Comparison of ENCODE assay signal across 8 cellular contexts in genomic region chr1:27102707-27103468, GRCh38. TPM values are rescaled to one million over a fixed set of nuclear protein-coding genes. Genes with fewer than 3 reads are reported as not detected.
DNase-seq lines count a peak whose midpoint lies in the region; ATAC-seq, FAIRE-seq and TF ChIP-seq lines count a peak whose summit lies in the region.

No MANE protein-coding gene starts in this region.

- no peak for TF ChIP-seq EP300 in HepG2 (IDR thresholded peaks at IDR 0.05; ENCODE audit: low read depth in 2 of 2, low read length in 2 of 2)
- no peak for TF ChIP-seq EP300 in HepG2 (CRISPR knock-in tag; IDR thresholded peaks at IDR 0.05; ENCODE audit: borderline replicate concordance)

- intact Hi-C loops in HepG2 (cut with micrococcal nuclease; ENCODE audit: unreplicated experiment): loop anchor here (1.0 to 5.0 kb wide), 3 partner anchors 94 to 181 kb away; no protein-coding TSS in a partner anchor

- H3K4me3 ChIP-seq in HepG2 (replicated peaks in 1 of 3; ENCODE audit: insufficient read depth in 1 of 3, low read depth in 2 of 3, low read length in 3 of 3): no peak overlapping the region

- BruUV-seq in HepG2 (replicated peaks; lab: Mats Ljungman, UMichigan): no TSS peak

- H3K9me3 ChIP-seq in HepG2 (ENCODE audit: low read length): no peaks in the 10 kb centered on the region

- H3K27me3 ChIP-seq in HepG2 (ENCODE audit: control insufficient read depth in 1 of 2, insufficient read depth in 2 of 2, low read length in 2 of 2): no peaks in the 10 kb centered on the region; a peak in 1 of 5 replicates

- H3K4me1 ChIP-seq in HepG2 (ENCODE audit: insufficient read depth, low read length): peaks cover 25% of the 10 kb centered on the region

- no peak overlapping the region for H3K9ac ChIP-seq in HepG2 (ENCODE audit: insufficient read depth, low read depth, low read length)

- H3K4me2 ChIP-seq in HepG2 (ENCODE audit: low read depth, low read length): no peak overlapping the region

- POLR2A ChIA-PET in HepG2 (lab: Yijun Ruan, JAX): interaction anchor here (0.7 kb wide), 1 partner anchor 188 kb away, joined by 3 read pairs; no protein-coding TSS in a partner anchor

- CTCF ChIA-PET in HepG2 (lab: Yijun Ruan, JAX; ENCODE audit: low intra/inter-chr PET ratio, low total read pairs): interaction anchor here (1.4 to 2.1 kb wide), 3 partner anchors 59 to 182 kb away, joined by 4 to 25 read pairs (median 5); no protein-coding TSS in a partner anchor

- peak; percentile 95 for TF ChIP-seq RAD21 in HepG2 (CRISPR knock-in tag; IDR thresholded peaks at IDR 0.05)

- TF ChIP-seq CTCF in HepG2 (CRISPR knock-in tag; IDR thresholded peaks at IDR 0.05): peak; percentile 98

- WGBS in HepG2 (ENCODE audit: low lambda C conversion rate): 88% methylated on average over 6 of the region's 15 CpGs

- TF ChIP-seq POLR2A in HepG2 (IDR thresholded peaks at IDR 0.05; ENCODE audit: insufficient read depth in 1 of 2, low read depth in 2 of 2, low read length in 2 of 2): no peak

- H3K27ac ChIP-seq in HepG2 (ENCODE audit: extremely low read length, insufficient read depth, low read length): no peak overlapping the region

- no peaks in the 10 kb centered on the region for H4K20me1 ChIP-seq in HepG2 (ENCODE audit: insufficient read depth, low read length)

- no peak for FAIRE-seq in HepG2 (lab: Jason Lieb, UNC)

- no peak overlapping the region for H2AFZ ChIP-seq in HepG2 (ENCODE audit: low read length)

- H3K79me2 ChIP-seq in HepG2 (ENCODE audit: insufficient read depth, low read length): no peaks in the 10 kb centered on the region

- DNase-seq in NCI-H524 (lab: John Stamatoyannopoulos, UW) (peak; percentile 19 to 69), NCI-H524 treated with DMSO at 0.1 percent for 48 hours (lab: John Stamatoyannopoulos, UW) (no peak), NCI-H1694 treated with DMSO at 0.1 percent for 48 hours (lab: John Stamatoyannopoulos, UW) (peak; percentile 7), HepG2 (ENCODE audit: low spot score) (peak; percentile 39)
- DNase-seq in activated CD4-positive, alpha-beta T cell treated with anti-CD3 and anti-CD28 coated beads for 24 hours (ENCODE audit: low read depth in 2 of 2): peak; percentile 75 to 81
- peak; percentile 64 for DNase-seq in central memory CD4-positive, alpha-beta T cell
- DNase-seq in stimulated activated CD4-positive, alpha-beta T cell treated with anti-CD3 and anti-CD28 coated beads, TNF-alpha, amount 100 ng/mL, for 48 hours (ENCODE audit: low read depth in 3 of 3): peak; percentile 57 to 72 (median 71)

- ATAC-seq in HepG2 (peak; percentile 76), HG03175 (IDR thresholded peaks at IDR 0.05; ENCODE audit: unreplicated experiment) (no peak)

- 0 out of 5 replicates have a peak, but pooled peaks cover 0 to 2% of the 10 kb centered on the region in 2 experiments for H3K36me3 ChIP-seq in HepG2 (replicated peaks in 1 of 2; ENCODE audit: control insufficient read depth in 1 of 2, insufficient read depth in 2 of 2, low read length in 2 of 2)

- in situ Hi-C loops in HepG2 (cut with HindIII; ENCODE audit: extremely low pct_ligation_motif_present, low pct_unique_long_range_greater_than_20kb): loop anchor here (5.0 kb wide), 1 partner anchor 179 kb away; no protein-coding TSS in a partner anchor

TF ChIP-seq in HepG2, 621 proteins besides CTCF, POLR2A, EP300 and RAD21 (continues in another document):
- TF ChIP-seq RBM39 (IDR thresholded peaks at IDR 0.05; ENCODE audit: low read depth, low read length, poor library complexity, severe bottlenecking) (peak; percentile 30), NR3C1 (CRISPR knock-in tag; IDR thresholded peaks at IDR 0.05) (no peak), JARID2 (CRISPR knock-in tag; IDR thresholded peaks at IDR 0.05; ENCODE audit: insufficient replicate concordance) (peak; percentile 39), THAP7 (CRISPR knock-in tag; IDR thresholded peaks at IDR 0.05) (no peak), SALL1 (CRISPR knock-in tag; IDR thresholded peaks at IDR 0.05) (0 out of 2 replicates have a peak, but pooled peaks have one; percentile 44), STAG1 (CRISPR knock-in tag; IDR thresholded peaks at IDR 0.05) (peak; percentile 95), HNRNPLL (IDR thresholded peaks at IDR 0.05; ENCODE audit: low read depth, low read length, poor library complexity, severe bottlenecking) (peak; percentile 33), FOXO1 (CRISPR knock-in tag; IDR thresholded peaks at IDR 0.05) (no peak), ZFX (CRISPR knock-in tag; IDR thresholded peaks at IDR 0.05; ENCODE audit: low read depth) (peak; percentile 26; the same call in 1 of the 2 replicates), ZNF790 (CRISPR knock-in tag; IDR thresholded peaks at IDR 0.05; ENCODE audit: borderline replicate concordance) (no peak), ZNF550 (CRISPR knock-in tag; IDR thresholded peaks at IDR 0.05; ENCODE audit: borderline replicate concordance) (no peak), SOX13 (IDR thresholded peaks at IDR 0.05) (no peak), SOX13 (CRISPR knock-in tag; conservative IDR thresholded peaks at IDR 0.05 in 1 of 2, IDR thresholded peaks at IDR 0.05 in 1 of 2) (no peak), RXRB (CRISPR knock-in tag; IDR thresholded peaks at IDR 0.05; ENCODE audit: borderline replicate concordance) (0 out of 2 replicates have a peak, but pooled peaks have one; percentile 13), KAT2B (IDR thresholded peaks at IDR 0.05; ENCODE audit: borderline replicate concordance, low read depth, low read length) (0 out of 2 replicates have a peak, but pooled peaks have one; percentile 12), HHEX (CRISPR knock-in tag; IDR thresholded peaks at IDR 0.05) (no peak), ZNF333 (CRISPR knock-in tag; IDR thresholded peaks at IDR 0.05; ENCODE audit: borderline replicate concordance) (0 out of 2 replicates have a peak, but pooled peaks have one; percentile 36), FOSL2 (CRISPR knock-in tag; IDR thresholded peaks at IDR 0.05) (peak; percentile 35), IRF2 (CRISPR knock-in tag; IDR thresholded peaks at IDR 0.05) (0 out of 2 replicates have a peak, but pooled peaks have one; percentile 21), ZFP91 (CRISPR knock-in tag; IDR thresholded peaks at IDR 0.05; ENCODE audit: borderline replicate concordance) (0 out of 2 replicates have a peak, but pooled peaks have one; percentile 13), ZNF12 (CRISPR knock-in tag; IDR thresholded peaks at IDR 0.05) (no peak), SAP130 (CRISPR knock-in tag; IDR thresholded peaks at IDR 0.05; ENCODE audit: low read depth) (no peak), ETS1 (CRISPR knock-in tag; IDR thresholded peaks at IDR 0.05) (no peak)

RNA-seq across cellular contexts. Expression of gene SLC9A1, which starts 52.0 kb away (rescaled TPM):
- total RNA-seq in HepG2 (2016; rRNA removed; fragmentation: Illumina TruSeq; extraction: Trizol): 2.7 and 2.9 TPM in 2 replicates
- 1.8 and 2.1 TPM in 2 replicates for total RNA-seq in HepG2 (2016; cell fraction: cytosol; rRNA removed; fragmentation: Illumina TruSeq; extraction: Trizol; ENCODE audit: low read depth)
- 1.6 and 2.5 TPM in 2 replicates for total RNA-seq in HepG2 (2016; cell fraction: insoluble cytoplasmic fraction; rRNA removed; fragmentation: Illumina TruSeq; extraction: Trizol)
- 3.1 and 3.8 TPM in 2 replicates for total RNA-seq in HepG2 (2016; cell fraction: membrane; rRNA removed; fragmentation: Illumina TruSeq; extraction: Trizol)
- total RNA-seq in HepG2 (2016; cell fraction: nucleus; rRNA removed; fragmentation: Illumina TruSeq; extraction: Trizol): 3.9 and 5.2 TPM in 2 replicates
- 1.4 and 1.7 TPM in 2 replicates for polyA plus RNA-seq in HepG2 (2011; rRNA removed)
- 1.0 and 2.7 TPM in 2 replicates for polyA plus RNA-seq in HepG2 (2011; cell fraction: cytosol; rRNA removed)
- 5.0 and 5.3 TPM in 2 replicates for polyA plus RNA-seq in HepG2 (2011; cell fraction: nucleus; rRNA removed)
- 4.8 and 6.7 TPM in 2 replicates for polyA plus RNA-seq in HepG2 (2012)
- 0.97 and 1.3 TPM in 2 replicates for polyA plus RNA-seq in HepG2 (2016; cell fraction: cytosol; fragmentation: Illumina TruSeq; extraction: Trizol; ENCODE audit: low read depth)
- 2.6 and 5.0 TPM in 2 replicates for polyA plus RNA-seq in HepG2 (2016; cell fraction: insoluble cytoplasmic fraction; fragmentation: Illumina TruSeq; extraction: Trizol; ENCODE audit: low read depth)
- polyA plus RNA-seq in HepG2 (2016; cell fraction: membrane; fragmentation: Illumina TruSeq; extraction: Trizol; ENCODE audit: low read depth): 2.2 and 2.7 TPM in 2 replicates
- polyA plus RNA-seq in HepG2 (2016; cell fraction: nucleus; fragmentation: Illumina TruSeq; extraction: Trizol; ENCODE audit: insufficient read depth, low read depth): 11.1 and 12.2 TPM in 2 replicates
- polyA minus RNA-seq in HepG2 (2011; rRNA and poly(A)+ RNA removed; ENCODE audit: low replicate concordance): 5.1 and 11.1 TPM in 2 replicates
- polyA minus RNA-seq in HepG2 (2011; cell fraction: cytosol; rRNA and poly(A)+ RNA removed): 1.7 and 4.4 TPM in 2 replicates
- 3.1 and 3.2 TPM in 2 replicates for polyA minus RNA-seq in HepG2 (2011; cell fraction: nucleus; rRNA and poly(A)+ RNA removed)
